17 cellular contexts compared by ENCODE assay signal in the genomic region with DNA sequence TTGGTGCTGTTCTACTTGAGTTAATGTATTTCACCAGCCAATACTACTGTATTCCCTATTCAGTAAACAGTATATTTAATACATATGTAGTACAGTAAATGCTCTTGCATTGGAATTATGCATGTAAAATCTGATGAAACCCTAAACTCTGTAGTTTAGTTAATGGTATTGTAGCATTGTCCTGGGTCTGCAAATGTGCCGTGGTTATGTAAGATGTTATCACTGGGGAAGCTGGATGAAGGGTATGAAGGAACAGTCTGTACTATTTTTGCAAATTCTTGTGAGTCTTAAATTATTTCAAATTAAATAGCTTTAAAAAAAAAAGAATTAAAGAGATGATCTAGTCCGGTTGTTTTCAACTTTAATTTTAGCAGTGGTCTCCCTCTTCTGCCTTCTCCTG.
"Had no signal": no experiment of that assay in that cellular context is flagged by ENCODE, and none has a peak within 500 bp of the region (broad histone marks: within the 10 kb centered on the region; RNA-seq: fewer than 3 reads in every experiment).

No MANE protein-coding gene starts in this region.

- H3K4me3 ChIP-seq: adrenal gland, gastroesophageal sphincter, lung, SJCRH30, tibial artery had no signal

- H3K9me3 Mint-ChIP-seq: stimulated activated memory B cell treated with anti-CD40 and anti-IgM and Interleukin-4, amounts not matched to agents 10 μg/mL and 1 μg/mL and 100 μg/mL, for 72 hours had no signal

- H3K4me3 Mint-ChIP-seq: naive B cell; stimulated activated memory B cell treated with anti-CD40 and anti-IgM and Interleukin-4, amounts not matched to agents 10 μg/mL and 1 μg/mL and 100 μg/mL, for 72 hours had no signal

- DNase-seq: activated naive CD4-positive, alpha-beta T cell; activated T-cell treated with anti-CD3 and anti-CD28 coated beads, Interleukin-2, amount 50 U/mL, for 48 hours; adrenal gland; erythroblast; left colon; naive B cell; SJCRH30; stimulated activated CD4-positive, alpha-beta T cell treated with anti-CD3 and anti-CD28 coated beads, Interleukin-12 subunit alpha, Interleukin-12 subunit beta, amount 100 ng/mL, for 4 hours; stimulated activated CD4-positive, alpha-beta T cell treated with anti-CD3 and anti-CD28 coated beads, Interleukin-2, amount 100 ng/mL, for 24 hours; SW 1271; tibial artery; WERI-Rb-1 had no signal

- ATAC-seq: gastroesophageal sphincter; left colon; stimulated activated memory B cell treated with anti-CD40 and anti-IgM and Interleukin-4, amounts not matched to agents 10 μg/mL and 1 μg/mL and 100 μg/mL, for 72 hours had no signal

- H3K27me3 ChIP-seq: adrenal gland, gastroesophageal sphincter, neutrophil, SJCRH30, tibial artery had no signal

- H3K4me1 ChIP-seq: adrenal gland, parathyroid adenoma, SJCRH30 had no signal

- H3K36me3 ChIP-seq: adrenal gland, gastroesophageal sphincter, neutrophil, SJCRH30, tibial artery, WERI-Rb-1 had no signal

- H3K9me3 ChIP-seq: adrenal gland, gastroesophageal sphincter, neutrophil, SJCRH30, tibial artery had no signal

- H3K9ac ChIP-seq: parathyroid adenoma had no signal

- H3K27me3 Mint-ChIP-seq: stimulated activated memory B cell treated with anti-CD40 and anti-IgM and Interleukin-4, amounts not matched to agents 10 μg/mL and 1 μg/mL and 100 μg/mL, for 72 hours had no signal

- H3K27ac Mint-ChIP-seq: naive B cell; stimulated activated memory B cell treated with anti-CD40 and anti-IgM and Interleukin-4, amounts not matched to agents 10 μg/mL and 1 μg/mL and 100 μg/mL, for 72 hours had no signal

- H3K36me3 Mint-ChIP-seq: naive B cell; stimulated activated memory B cell treated with anti-CD40 and anti-IgM and Interleukin-4, amounts not matched to agents 10 μg/mL and 1 μg/mL and 100 μg/mL, for 72 hours had no signal

- H3K4me1 Mint-ChIP-seq: naive B cell; stimulated activated memory B cell treated with anti-CD40 and anti-IgM and Interleukin-4, amounts not matched to agents 10 μg/mL and 1 μg/mL and 100 μg/mL, for 72 hours had no signal

- H3K27ac ChIP-seq: adrenal gland, neutrophil, parathyroid adenoma, SJCRH30, tibial artery, WERI-Rb-1 had no signal
